8 cellular contexts compared by ENCODE assay signal in genomic region chr5:177309351-177310191, GRCh38. TPM values are rescaled to one million over a fixed set of nuclear protein-coding genes. Genes with fewer than 3 reads are reported as not detected.
DNase-seq lines count a peak whose midpoint lies in the region; ATAC-seq lines count a peak whose summit lies in the region.

No MANE protein-coding gene starts in this region.

- H3K27me3 ChIP-seq in GM23248 (replicated peaks; ENCODE audit: insufficient read depth), result no peaks in the 10 kb centered on the region
- H3K27me3 ChIP-seq in effector memory CD4-positive, alpha-beta T cell (replicated peaks; ENCODE audit: control insufficient read depth, insufficient read depth, low read length, poor library complexity, severe bottlenecking), result no peaks in the 10 kb centered on the region

- peaks cover 29% of the 10 kb centered on the region for H3K36me3 Mint-ChIP-seq in activated CD4-positive, alpha-beta memory T cell treated with anti-CD3 and anti-CD28 coated beads for 36 hours
- peaks cover 0 to 6% of the 10 kb centered on the region in 2 donors for H3K36me3 Mint-ChIP-seq in naive B cell

- H3K4me1 ChIP-seq in GM23248 (ENCODE audit: insufficient read depth), result peaks cover 15% of the 10 kb centered on the region
- H3K4me1 ChIP-seq in effector memory CD4-positive, alpha-beta T cell (ENCODE audit: control insufficient read depth, insufficient read depth, low read length, poor library complexity, severe bottlenecking), result peaks cover 49% of the 10 kb centered on the region

- H3K4me3 Mint-ChIP-seq in activated CD4-positive, alpha-beta memory T cell treated with anti-CD3 and anti-CD28 coated beads for 36 hours, result peak overlapping the region; percentile 48
- peak overlapping the region in 7 of 8 donors; percentile 37 to 85 (median 55) for H3K4me3 Mint-ChIP-seq in naive B cell

- peaks cover 6% of the 10 kb centered on the region for H3F3A ChIP-seq in GM23248 (ENCODE audit: insufficient read depth)

- peaks cover 45% of the 10 kb centered on the region for H3K4me1 Mint-ChIP-seq in activated CD4-positive, alpha-beta memory T cell treated with anti-CD3 and anti-CD28 coated beads for 36 hours (ENCODE audit: low read depth)
- H3K4me1 Mint-ChIP-seq in naive B cell, result peaks cover 29 to 60% (median 48%) of the 10 kb centered on the region in 3 donors

- 46 to 55% methylated on average over 10 of the region's 10 CpGs for WGBS in GM23248 (ENCODE audit: low coverage in 1 of 2, low lambda C conversion rate in 2 of 2, missing lambda C conversion rate in 2 of 2), 2 experiments

- no peak overlapping the region for H3K4me3 ChIP-seq in GM23248
- no peak overlapping the region for H3K4me3 ChIP-seq in effector memory CD4-positive, alpha-beta T cell (ENCODE audit: insufficient read depth, low read depth, low read length, poor library complexity, severe bottlenecking)

- H3K9me3 ChIP-seq in GM23248 (ENCODE audit: low read depth), result no peaks in the 10 kb centered on the region
- no peaks in the 10 kb centered on the region for H3K9me3 ChIP-seq in effector memory CD4-positive, alpha-beta T cell (ENCODE audit: control insufficient read depth, low read length)

- H3K9me3 Mint-ChIP-seq in activated CD4-positive, alpha-beta memory T cell treated with anti-CD3 and anti-CD28 coated beads for 36 hours, result no peaks in the 10 kb centered on the region
- H3K9me3 Mint-ChIP-seq in naive B cell, result no peaks in the 10 kb centered on the region

- no peak overlapping the region for H3K27ac Mint-ChIP-seq in activated CD4-positive, alpha-beta memory T cell treated with anti-CD3 and anti-CD28 coated beads for 36 hours
- H3K27ac Mint-ChIP-seq in naive B cell, result peak overlapping the region in 5 of 6 donors; percentile 36 to 79 (median 54)

- H3K4me2 ChIP-seq in GM23248 (ENCODE audit: unreplicated experiment), result no peak overlapping the region

- H3K27ac ChIP-seq in GM23248 (no peak overlapping the region), substantia nigra (ENCODE audit: low read depth, low read length, poor library complexity, severe bottlenecking) (peak overlapping the region; percentile 12)
- no peak overlapping the region for H3K27ac ChIP-seq in effector memory CD4-positive, alpha-beta T cell (ENCODE audit: insufficient read depth, low read length, poor library complexity, severe bottlenecking)

- ATAC-seq in naive B cell (ENCODE audit: low read depth in 2 of 2) (peak; percentile 13 to 18), GM19463 (IDR thresholded peaks at IDR 0.05; ENCODE audit: unreplicated experiment) (no peak)

- peaks cover 1% of the 10 kb centered on the region for H3K27me3 Mint-ChIP-seq in activated CD4-positive, alpha-beta memory T cell treated with anti-CD3 and anti-CD28 coated beads for 36 hours
- no peaks in the 10 kb centered on the region for H3K27me3 Mint-ChIP-seq in naive B cell

- no peak overlapping the region for H2AFZ ChIP-seq in GM23248

- POLR2A ChIA-PET in activated CD4-positive, alpha-beta memory T cell treated with anti-CD3 and anti-CD28 coated beads for 36 hours (lab: Charles Lee), result interaction anchor here (0.5 to 1.9 kb wide), 7 partner anchors 10 to 192 kb away, joined by 3 to 11 read pairs (median 3); partner anchors contain the start of genes LMAN2 and PRR7

- no peak overlapping the region for H3K9ac ChIP-seq in GM23248

- intact Hi-C loops in activated CD4-positive, alpha-beta memory T cell treated with anti-CD3 and anti-CD28 coated beads for 36 hours (cut with micrococcal nuclease), result loop anchor here (5.0 kb wide), 1 partner anchor 208 kb away; the partner anchor contains the start of gene DDX41

- no peaks in the 10 kb centered on the region for H4K20me1 ChIP-seq in GM23248 (ENCODE audit: insufficient read depth)

- peak; percentile 45 for DNase-seq in AG08395 (ENCODE audit: low spot score)
- DNase-seq in GM23248, result peak; percentile 72
- DNase-seq in NCI-H748 treated with DMSO at 0.1 percent for 48 hours (lab: John Stamatoyannopoulos, UW), result peak; percentile 51
- DNase-seq in activated CD4-positive, alpha-beta memory T cell treated with anti-CD3 and anti-CD28 coated beads for 36 hours, result peak; percentile 84
- DNase-seq in effector memory CD4-positive, alpha-beta T cell, result peak; percentile 43 to 64 (median 54)
- peak; percentile 59 for DNase-seq in naive B cell
- DNase-seq in substantia nigra (lab: John Stamatoyannopoulos, UW), result peak in 7 of 49 donors; percentile 21 to 53 (median 35)

- CTCF ChIA-PET in activated CD4-positive, alpha-beta memory T cell treated with anti-CD3 and anti-CD28 coated beads for 36 hours (lab: Charles Lee), result interaction anchor here (0.6 to 4.3 kb wide), 56 partner anchors 8 to 772 kb away, joined by 3 to 52 read pairs (median 5); partner anchors contain the start of genes GRK6, LMAN2, PDLIM7 and RNF44

- in situ Hi-C loops in GM23248 (cut with MboI), result no loop called here

- peaks cover 48% of the 10 kb centered on the region for H3K79me2 ChIP-seq in GM23248 (ENCODE audit: insufficient read depth)

- H3K9me2 ChIP-seq in GM23248 (ENCODE audit: insufficient read depth), result no peaks in the 10 kb centered on the region

- H3K36me3 ChIP-seq in GM23248 (ENCODE audit: low read depth), result no peaks in the 10 kb centered on the region; the same call in 1 of the 2 replicates
- peaks cover 15% of the 10 kb centered on the region for H3K36me3 ChIP-seq in effector memory CD4-positive, alpha-beta T cell (ENCODE audit: control insufficient read depth, insufficient read depth, low read length)

RNA-seq across cellular contexts. Expression of gene MXD3, which starts 2.1 kb away (rescaled TPM):
- total RNA-seq in GM23248 (2014; rRNA removed; shearing (Covaris generic)), result 7.8 and 23.0 TPM in 2 replicates
- polyA plus RNA-seq in GM23248 (2016; fragmentation: Nextera tagmentation; extraction: Ambion mirVana), result 6.1 and 6.5 TPM in 2 replicates
- total RNA-seq in activated CD4-positive, alpha-beta memory T cell treated with anti-CD3 and anti-CD28 coated beads for 36 hours, result 10 to 100 TPM; 31.2 to 33.4 TPM
- polyA plus RNA-seq in naive B cell (ENCODE audit: low read depth in 6 of 6), result 1 to 10 TPM in 4 of 6 donors, under 1 TPM in 2; 0.52 to 2.3 (median 1.4) TPM

RNA-seq across cellular contexts. Expression of gene PRELID1, which starts 6.0 kb away (rescaled TPM):
- total RNA-seq in GM23248 (2014; rRNA removed; shearing (Covaris generic)), result 184 and 212 TPM in 2 replicates
- 253 and 255 TPM in 2 replicates for polyA plus RNA-seq in GM23248 (2016; fragmentation: Nextera tagmentation; extraction: Ambion mirVana)
- 100 to 1,000 TPM; 247 to 248 TPM for total RNA-seq in activated CD4-positive, alpha-beta memory T cell treated with anti-CD3 and anti-CD28 coated beads for 36 hours
- polyA plus RNA-seq in naive B cell (ENCODE audit: low read depth in 6 of 6), result 100 to 1,000 TPM; 162 to 227 (median 176) TPM

RNA-seq across cellular contexts. Expression of gene RAB24, which starts 6.1 kb away (rescaled TPM):
- 31.5 and 35.9 TPM in 2 replicates for total RNA-seq in GM23248 (2014; rRNA removed; shearing (Covaris generic))
- 26.6 and 28.9 TPM in 2 replicates for polyA plus RNA-seq in GM23248 (2016; fragmentation: Nextera tagmentation; extraction: Ambion mirVana)
- total RNA-seq in activated CD4-positive, alpha-beta memory T cell treated with anti-CD3 and anti-CD28 coated beads for 36 hours, result 10 to 100 TPM; 21.7 to 22.1 TPM
- polyA plus RNA-seq in naive B cell (ENCODE audit: low read depth in 6 of 6), result 10 to 100 TPM; 33.0 to 79.5 (median 47.3) TPM

RNA-seq across cellular contexts. Expression of gene LMAN2, which starts 41.9 kb away (rescaled TPM):
- total RNA-seq in GM23248 (2014; rRNA removed; shearing (Covaris generic)), result 313 and 389 TPM in 2 replicates
- polyA plus RNA-seq in GM23248 (2016; fragmentation: Nextera tagmentation; extraction: Ambion mirVana) (303 and 313 TPM in 2 replicates), naive B cell (ENCODE audit: low read depth in 6 of 6) (100 to 1,000 TPM; 182 to 243 (median 191) TPM)
- total RNA-seq in activated CD4-positive, alpha-beta memory T cell treated with anti-CD3 and anti-CD28 coated beads for 36 hours, result 100 to 1,000 TPM in 1 of 2 experiments, 10 to 100 TPM in 1; 98.3 to 104 TPM

RNA-seq across cellular contexts. Expression of gene RGS14, which starts 48.2 kb away (rescaled TPM):
- 4.3 and 6.4 TPM in 2 replicates for total RNA-seq in GM23248 (2014; rRNA removed; shearing (Covaris generic))
- polyA plus RNA-seq in GM23248 (2016; fragmentation: Nextera tagmentation; extraction: Ambion mirVana) (2.2 and 2.5 TPM in 2 replicates), naive B cell (ENCODE audit: low read depth in 6 of 6) (10 to 100 TPM; 16.6 to 41.1 (median 23.2) TPM)
- 10 to 100 TPM; 43.9 to 47.2 TPM for total RNA-seq in activated CD4-positive, alpha-beta memory T cell treated with anti-CD3 and anti-CD28 coated beads for 36 hours
